4 cellular contexts compared by ENCODE assay signal in genomic region chr9:99971410-99971809, GRCh38.
"Had no signal": no experiment of that assay in that cellular context is flagged by ENCODE, and none has a peak within 500 bp of the region (broad histone marks: within the 10 kb centered on the region; RNA-seq: fewer than 3 reads in every experiment).

No MANE protein-coding gene starts in this region.

- DNase-seq: GM23248, H9, HCEC 1CT, IMR-90 had no signal

- H3K4me3 ChIP-seq: GM23248 had no signal

- H3K27ac ChIP-seq: GM23248 had no signal
